In genomic region chr1:15764269-15764764, GRCh38 we compare ENCODE assay signal across 2 cellular contexts.
TF ChIP-seq lines count a peak whose summit lies in the region.

No MANE protein-coding gene starts in this region.

TF ChIP-seq in IMR-90, 13 proteins besides CTCF, POLR2A, EP300 and RAD21:
- TF ChIP-seq MAZ (IDR thresholded peaks at IDR 0.05; ENCODE audit: borderline replicate concordance, low read depth, low read length) = no peak
TF ChIP-seq in IMR-90: peak in this region for 0.

TF ChIP-seq in WTC11, 78 proteins besides CTCF, POLR2A, EP300 and RAD21:
- TF ChIP-seq ZNF423 (CRISPR knock-in tag; IDR thresholded peaks at IDR 0.05) (no peak), USF1 (CRISPR knock-in tag; IDR thresholded peaks at IDR 0.05) (no peak)
